12 cellular contexts compared by ENCODE assay signal in genomic region chr17:64240261-64240740, GRCh38. TPM values are rescaled to one million over a fixed set of nuclear protein-coding genes. Genes with fewer than 3 reads are reported as not detected.
DNase-seq lines count a peak whose midpoint lies in the region; ATAC-seq, FAIRE-seq and TF ChIP-seq lines count a peak whose summit lies in the region.
"Had no signal": no experiment of that assay in that cellular context is flagged by ENCODE, and none has a peak within 500 bp of the region (broad histone marks: within the 10 kb centered on the region; RNA-seq: fewer than 3 reads in every experiment).

No MANE protein-coding gene starts in this region.

- no peaks in the 10 kb centered on the region for H3K27me3 ChIP-seq in aorta (ENCODE audit: control insufficient read depth in 1 of 2, insufficient read depth in 2 of 2, low read length in 1 of 2)

- ATAC-seq in Right ventricle myocardium inferior = peak; percentile 70
- peak; percentile 60 for ATAC-seq in aorta (ENCODE audit: low FRiP score)
- ATAC-seq: stimulated activated naive CD8-positive, alpha-beta T cell treated with anti-CD3 and anti-CD28 coated beads, Interleukin-15, amount 100 ng/mL, for 72 hours had no signal

- TF ChIP-seq CTCF in fibroblast of pulmonary artery (IDR thresholded peaks at IDR 0.05; ENCODE audit: low read length, missing control alignments) = no peak

- 12 to 23% methylated on average over 5 of the region's 5 CpGs for WGBS in aorta, 2 donors

- DNase-seq in Right ventricle myocardium inferior (ENCODE audit: missing footprints) (peak; percentile 64), cardiac septum (ENCODE audit: low spot score) (no peak), fibroblast of pulmonary artery (ENCODE audit: low read depth) (peak; percentile 29), mucosa of gallbladder (ENCODE audit: low spot score) (peak; percentile 58), aorta (no peak), DMS 273 treated with DMSO at 0.1 percent for 48 hours (lab: John Stamatoyannopoulos, UW) (no peak), T-helper 1 cell (no peak), frontal cortex (ENCODE audit: low spot score in 2 of 2) (no peak)
- DNase-seq: NCI-H1694; stimulated activated naive CD8-positive, alpha-beta T cell treated with anti-CD3 and anti-CD28 coated beads, Interleukin-15, amount 100 ng/mL, for 72 hours had no signal

- H3K4me3 ChIP-seq in fibroblast of pulmonary artery (replicated peaks; ENCODE audit: low read depth, low read length) (no peak overlapping the region), aorta (ENCODE audit: low read length in 2 of 2) (no peak overlapping the region)

- peaks cover 0 to 7% of the 10 kb centered on the region in 2 donors for H3K4me1 ChIP-seq in aorta (ENCODE audit: control insufficient read depth in 1 of 2, insufficient read depth in 2 of 2, low read length in 2 of 2)

- peak overlapping the region in 1 of 2 donors; percentile 77 for H3K27ac ChIP-seq in aorta (ENCODE audit: low read depth in 1 of 2, low read length in 2 of 2)
- H3K27ac ChIP-seq: HL-60 had no signal

- FAIRE-seq in frontal cortex (lab: Jason Lieb, UNC) = no peak
- FAIRE-seq: A204.1 had no signal

- intact Hi-C loops in Right ventricle myocardium inferior (cut with DNase I) (no loop called here), cardiac septum (cut with DNase I) (no loop called here), aorta (cut with DNase I) (no loop called here)

- no peaks in the 10 kb centered on the region for H3K36me3 ChIP-seq in aorta (ENCODE audit: control insufficient read depth in 1 of 2, insufficient read depth in 2 of 2, low read length in 1 of 2)

- H3K9me3 ChIP-seq in aorta (ENCODE audit: control insufficient read depth, low read length) = no peaks in the 10 kb centered on the region

RNA-seq across cellular contexts. Expression of gene TEX2, which starts 22.8 kb away (rescaled TPM):
- total RNA-seq in Right ventricle myocardium inferior (56.1 TPM), cardiac septum (48.8 TPM), mucosa of gallbladder (74.9 TPM), aorta (10 to 100 TPM; 26.6 to 29.4 TPM), frontal cortex (31.8 TPM)
- polyA plus RNA-seq in aorta = 10 to 100 TPM; 10.9 to 21.8 TPM

Comparison
In these comparisons a context has a peak if more than half of its experiments do, and no peak if none do; other contexts are left out.
1. DNase-seq: peak in Right ventricle myocardium inferior (single experiment), fibroblast of pulmonary artery (single experiment) and mucosa of gallbladder (single experiment); none in cardiac septum (single experiment), aorta (0 of 2), DMS 273 treated with DMSO at 0.1 percent for 48 hours (single experiment), T-helper 1 cell (0 of 5) and frontal cortex (0 of 2).